Comparison of ENCODE assay signal across 1 cellular context in genomic region chr17:60887607-60888028, GRCh38.
TF ChIP-seq lines count a peak whose summit lies in the region.

No MANE protein-coding gene starts in this region.

TF ChIP-seq in IMR-90, 13 proteins besides CTCF, POLR2A, EP300 and RAD21 (continued from another document):
- TF ChIP-seq RCOR1 (IDR thresholded peaks at IDR 0.05; ENCODE audit: insufficient replicate concordance, low read length) (no peak), FOS (IDR thresholded peaks at IDR 0.05; ENCODE audit: low read depth, low read length) (no peak)
